In the genomic region with DNA sequence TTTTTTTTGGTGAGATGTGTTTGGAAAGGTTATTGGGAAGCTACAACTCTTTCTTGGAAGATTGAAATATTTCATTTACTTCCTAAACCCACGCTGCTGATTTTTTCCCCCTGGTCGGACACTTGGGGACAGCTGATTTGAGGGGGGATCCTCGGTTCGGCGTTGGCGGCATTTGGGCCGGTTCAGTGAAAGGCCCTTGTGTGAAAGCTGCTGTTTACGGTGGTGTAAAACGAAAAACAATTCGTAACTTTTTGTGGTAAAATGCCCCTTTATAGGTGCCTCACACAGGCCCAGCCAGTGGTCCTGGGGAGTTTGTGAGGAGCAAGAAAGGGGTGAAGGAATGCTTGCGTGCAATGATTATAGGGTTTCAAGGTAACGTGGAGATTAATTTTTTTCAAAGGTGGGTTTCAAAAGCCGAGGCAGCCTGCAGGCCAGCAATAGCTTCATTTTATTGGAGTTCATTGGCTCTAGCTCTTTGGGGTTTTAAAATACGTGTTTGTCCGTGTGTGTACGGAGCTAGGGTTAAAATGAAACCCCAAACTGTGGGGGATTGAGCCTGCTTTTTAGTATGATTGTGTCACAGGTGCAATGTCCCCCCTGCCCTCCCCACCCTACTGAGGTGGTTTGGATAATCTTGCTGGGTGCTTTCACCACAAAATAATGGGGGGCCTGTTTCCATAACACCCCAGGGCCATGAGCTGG, we compare ENCODE assay signal across 8 cellular contexts.
DNase-seq lines count a peak whose midpoint lies in the region; ATAC-seq, FAIRE-seq and TF ChIP-seq lines count a peak whose summit lies in the region.

No MANE protein-coding gene starts in this region.

- H3K4me3 ChIP-seq in liver (ENCODE audit: low read depth in 1 of 3, low read length in 3 of 3) = peak overlapping the region; percentile 59 to 96 (median 85)
- H3K4me3 ChIP-seq in HepG2 (replicated peaks in 1 of 3; ENCODE audit: insufficient read depth in 1 of 3, low read depth in 2 of 3, low read length in 3 of 3) = no peak overlapping the region

- no peaks in the 10 kb centered on the region for H4K20me1 ChIP-seq in HepG2 (ENCODE audit: insufficient read depth, low read length)

- H3K9me3 Mint-ChIP-seq in MCF 10A (ENCODE audit: unreplicated experiment) = no peaks in the 10 kb centered on the region

- CTCF ChIA-PET in HepG2 (lab: Yijun Ruan, JAX; ENCODE audit: low intra/inter-chr PET ratio, low total read pairs) = no interaction called here
- CTCF ChIA-PET in MCF 10A (lab: Yijun Ruan, JAX) = interaction anchor here (0.7 to 2.2 kb wide), 12 partner anchors 8 to 278 kb away, joined by 3 to 11 read pairs (median 4); no protein-coding TSS in a partner anchor

- no peak for ATAC-seq in HepG2

- no peak for TF ChIP-seq EP300 in HepG2 (IDR thresholded peaks at IDR 0.05; ENCODE audit: low read depth in 2 of 2, low read length in 2 of 2)
- TF ChIP-seq EP300 in HepG2 (CRISPR knock-in tag; IDR thresholded peaks at IDR 0.05; ENCODE audit: borderline replicate concordance) = no peak

- intact Hi-C loops in HepG2 (cut with micrococcal nuclease; ENCODE audit: unreplicated experiment) = no loop called here
- intact Hi-C loops in MCF 10A (cut with micrococcal nuclease) = loop anchor here (5.0 kb wide), 1 partner anchor 34 kb away; no protein-coding TSS in a partner anchor

- no peaks in the 10 kb centered on the region for H3K36me3 ChIP-seq in liver (ENCODE audit: control insufficient read depth in 4 of 4, insufficient read depth in 3 of 4, low read depth in 1 of 4, low read length in 3 of 4)
- no peaks in the 10 kb centered on the region for H3K36me3 ChIP-seq in HepG2 (replicated peaks in 1 of 2; ENCODE audit: control insufficient read depth in 1 of 2, insufficient read depth in 2 of 2, low read length in 2 of 2)

- H3K4me1 ChIP-seq in liver (ENCODE audit: control insufficient read depth in 4 of 4, insufficient read depth in 4 of 4, low read length in 3 of 4) (peaks cover 5 to 53% (median 45%) of the 10 kb centered on the region in 4 donors), HepG2 (ENCODE audit: insufficient read depth, low read length) (peaks cover 12% of the 10 kb centered on the region)

- H3K9me3 ChIP-seq in liver (ENCODE audit: control insufficient read depth in 4 of 4, low read length in 3 of 4) (no peaks in the 10 kb centered on the region), HepG2 (ENCODE audit: low read length) (no peaks in the 10 kb centered on the region)

- H3K9ac ChIP-seq in liver (ENCODE audit: low read depth in 1 of 2, low read length in 2 of 2) = peak overlapping the region; percentile 92 to 94
- no peak overlapping the region for H3K9ac ChIP-seq in HepG2 (ENCODE audit: insufficient read depth, low read depth, low read length)

- no TSS peak for BruUV-seq in HepG2 (replicated peaks; lab: Mats Ljungman, UMichigan)
- BruUV-seq in MCF 10A (replicated peaks; lab: Mats Ljungman, UMichigan) = TSS peak; percentile 20

- no peaks in the 10 kb centered on the region for H3K79me2 ChIP-seq in HepG2 (ENCODE audit: insufficient read depth, low read length)

- peaks cover 81% of the 10 kb centered on the region for H3K36me3 Mint-ChIP-seq in MCF 10A (ENCODE audit: insufficient read depth, unreplicated experiment)

- H3K4me3 Mint-ChIP-seq in MCF 10A (ENCODE audit: unreplicated experiment) = peak overlapping the region; percentile 96

- WGBS in liver = 8% methylated on average over 16 of the region's 16 CpGs
- WGBS in HepG2 (ENCODE audit: low lambda C conversion rate) = 64% methylated on average over 16 of the region's 16 CpGs

- no peak for FAIRE-seq in HepG2 (lab: Jason Lieb, UNC)

- TF ChIP-seq RAD21 in liver (IDR thresholded peaks at IDR 0.05) = no peak
- no peak for TF ChIP-seq RAD21 in HepG2 (CRISPR knock-in tag; IDR thresholded peaks at IDR 0.05)

- TF ChIP-seq CTCF in liver (IDR thresholded peaks at IDR 0.05; ENCODE audit: low read depth, low read length, missing input control) (no peak), HepG2 (CRISPR knock-in tag; IDR thresholded peaks at IDR 0.05) (no peak), MCF 10A (IDR thresholded peaks at IDR 0.05; ENCODE audit: unreplicated experiment) (no peak), GM13976 (IDR thresholded peaks at IDR 0.05; ENCODE audit: borderline replicate concordance, control extremely low read depth, extremely low read depth, insufficient read depth, missing control alignments) (no peak)

- H3K4me1 Mint-ChIP-seq in MCF 10A (ENCODE audit: insufficient read depth, unreplicated experiment) = peaks cover 27% of the 10 kb centered on the region

- TF ChIP-seq POLR2A in HepG2 (IDR thresholded peaks at IDR 0.05; ENCODE audit: insufficient read depth in 1 of 2, low read depth in 2 of 2, low read length in 2 of 2) = no peak

- POLR2A ChIA-PET in HepG2 (lab: Yijun Ruan, JAX) (no interaction called here), MCF 10A (lab: Yijun Ruan, JAX) (interaction anchor here (0.9 to 25.5 kb wide), 12 partner anchors 4 to 65 kb away, joined by 3 to 1278 read pairs (median 17); no protein-coding TSS in a partner anchor)

- no peak overlapping the region for H3K4me2 ChIP-seq in HepG2 (ENCODE audit: low read depth, low read length)

- H3K27me3 Mint-ChIP-seq in MCF 10A (ENCODE audit: insufficient read depth, unreplicated experiment) = no peaks in the 10 kb centered on the region

- DNase-seq in HepG2 (ENCODE audit: low spot score) = no peak
- DNase-seq in MCF 10A (ENCODE audit: unreplicated experiment) = no peak
- DNase-seq in mesenteric fat pad (ENCODE audit: low spot score) = peak; percentile 55
- no peak for DNase-seq in KG1 (lab: John Stamatoyannopoulos, UW)
- no peak for DNase-seq in activated CD4-positive, CD25-positive, alpha-beta regulatory T cell (lab: John Stamatoyannopoulos, UW)
- DNase-seq in stimulated activated CD4-positive, alpha-beta T cell treated with anti-CD3 and anti-CD28 coated beads, Interleukin-12 subunit alpha, Interleukin-12 subunit beta, amount 100 ng/mL, for 4 hours = no peak
- DNase-seq in GM13976 (ENCODE audit: low spot score) = no peak

- H3K27me3 ChIP-seq in liver (ENCODE audit: control insufficient read depth in 4 of 4, insufficient read depth in 4 of 4, low read length in 3 of 4) (no peaks in the 10 kb centered on the region), HepG2 (ENCODE audit: control insufficient read depth in 1 of 2, insufficient read depth in 2 of 2, low read length in 2 of 2) (peaks cover 15 to 89% of the 10 kb centered on the region in 2 experiments)

- in situ Hi-C loops in HepG2 (cut with HindIII; ENCODE audit: extremely low pct_ligation_motif_present, low pct_unique_long_range_greater_than_20kb) = no loop called here
- in situ Hi-C loops in GM13976 (cut with MboI; ENCODE audit: low sequenced_read_pairs, unreplicated experiment) = no loop called here

- no peak overlapping the region for H2AFZ ChIP-seq in HepG2 (ENCODE audit: low read length)

- H3K27ac ChIP-seq in liver (ENCODE audit: low read depth in 1 of 2, low read length in 2 of 2) (peak overlapping the region; percentile 69 to 97), HepG2 (ENCODE audit: extremely low read length, insufficient read depth, low read length) (no peak overlapping the region)

- H3K27ac Mint-ChIP-seq in MCF 10A (ENCODE audit: low read depth, unreplicated experiment) = peak overlapping the region; percentile 100

TF ChIP-seq in liver, 16 proteins besides CTCF, POLR2A, EP300 and RAD21 (continues in another document):
- TF ChIP-seq FOXA2 (IDR thresholded peaks at IDR 0.05) (no peak), JUND (IDR thresholded peaks at IDR 0.05) (no peak), RXRA (IDR thresholded peaks at IDR 0.05) (no peak)

TF ChIP-seq in HepG2, 621 proteins besides CTCF, POLR2A, EP300 and RAD21:
- TF ChIP-seq MAZ (IDR thresholded peaks at IDR 0.05; ENCODE audit: borderline replicate concordance, low read depth, low read length) (no peak), MAZ (CRISPR knock-in tag; IDR thresholded peaks at IDR 0.05; ENCODE audit: low read depth) (no peak)
- TF ChIP-seq, protein P1, sequence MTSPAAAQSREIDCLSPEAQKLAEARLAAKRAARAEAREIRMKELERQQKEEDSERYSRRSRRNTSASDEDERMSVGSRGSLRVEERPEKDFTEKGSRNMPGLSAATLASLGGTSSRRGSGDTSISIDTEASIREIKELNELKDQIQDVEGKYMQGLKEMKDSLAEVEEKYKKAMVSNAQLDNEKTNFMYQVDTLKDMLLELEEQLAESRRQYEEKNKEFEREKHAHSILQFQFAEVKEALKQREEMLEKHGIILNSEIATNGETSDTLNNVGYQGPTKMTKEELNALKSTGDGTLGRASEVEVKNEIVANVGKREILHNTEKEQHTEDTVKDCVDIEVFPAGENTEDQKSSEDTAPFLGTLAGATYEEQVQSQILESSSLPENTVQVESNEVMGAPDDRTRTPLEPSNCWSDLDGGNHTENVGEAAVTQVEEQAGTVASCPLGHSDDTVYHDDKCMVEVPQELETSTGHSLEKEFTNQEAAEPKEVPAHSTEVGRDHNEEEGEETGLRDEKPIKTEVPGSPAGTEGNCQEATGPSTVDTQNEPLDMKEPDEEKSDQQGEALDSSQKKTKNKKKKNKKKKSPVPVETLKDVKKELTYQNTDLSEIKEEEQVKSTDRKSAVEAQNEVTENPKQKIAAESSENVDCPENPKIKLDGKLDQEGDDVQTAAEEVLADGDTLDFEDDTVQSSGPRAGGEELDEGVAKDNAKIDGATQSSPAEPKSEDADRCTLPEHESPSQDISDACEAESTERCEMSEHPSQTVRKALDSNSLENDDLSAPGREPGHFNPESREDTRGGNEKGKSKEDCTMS (CRISPR knock-in tag; conservative IDR thresholded peaks at IDR 0.05) = no peak
- TF ChIP-seq, protein P2, sequence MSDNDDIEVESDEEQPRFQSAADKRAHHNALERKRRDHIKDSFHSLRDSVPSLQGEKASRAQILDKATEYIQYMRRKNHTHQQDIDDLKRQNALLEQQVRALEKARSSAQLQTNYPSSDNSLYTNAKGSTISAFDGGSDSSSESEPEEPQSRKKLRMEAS (IDR thresholded peaks at IDR 0.05) = no peak

Comparison
In these comparisons a context has a peak if more than half of its experiments do, and no peak if none do; other contexts are left out.
1. H3K4me3 ChIP-seq: peak in liver (3 of 3); none in HepG2 (0 of 3).